ENCODE assay signal across 20 cellular contexts in the genomic region with DNA sequence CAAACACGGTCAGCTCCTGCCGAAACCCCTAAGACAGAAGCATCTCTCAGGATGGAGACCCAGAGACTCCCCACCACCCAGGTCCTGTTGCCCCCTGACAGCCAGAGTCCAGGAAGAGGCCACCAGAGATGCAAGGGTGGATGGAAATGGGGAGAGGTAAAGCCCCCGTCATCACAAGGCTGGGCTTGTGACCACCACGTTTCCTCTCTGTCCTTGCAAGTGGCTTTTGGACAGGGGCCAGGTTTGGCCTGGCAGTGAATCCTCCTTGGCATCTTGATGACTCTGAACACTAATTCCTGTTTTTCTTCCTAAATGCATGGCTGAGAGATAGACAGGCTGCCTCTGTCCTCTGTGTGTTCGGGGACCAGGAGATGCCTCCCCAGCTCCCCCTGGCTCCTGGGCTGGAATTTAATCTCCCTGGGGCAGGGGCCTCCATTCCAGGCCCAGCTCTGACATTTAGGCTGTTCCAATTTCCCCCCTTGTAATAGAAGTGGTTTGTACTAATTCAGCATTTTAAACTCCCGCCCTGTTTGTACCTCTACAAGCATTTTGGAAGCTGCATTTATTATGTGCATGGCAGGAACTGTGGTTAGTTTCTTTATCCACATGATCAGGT.
DNase-seq lines count a peak whose midpoint lies in the region; ATAC-seq, FAIRE-seq and TF ChIP-seq lines count a peak whose summit lies in the region.
"Had no signal": no experiment of that assay in that cellular context is flagged by ENCODE, and none has a peak within 500 bp of the region (broad histone marks: within the 10 kb centered on the region; RNA-seq: fewer than 3 reads in every experiment).

No MANE protein-coding gene starts in this region.

- 93% methylated on average over 6 of the region's 6 CpGs; no CpG with 5 or more reads in 1 of the 2 experiments for WGBS in H1 (ENCODE audit: extremely low coverage in 1 of 2, insufficient coverage in 1 of 2, insufficient read length in 1 of 2, insufficient replicate concordance in 2 of 2, low coverage in 1 of 2, low lambda C conversion rate in 2 of 2, missing lambda C conversion rate in 1 of 2), 2 experiments

- no peak overlapping the region for H4K91ac ChIP-seq in H1 (replicated peaks; ENCODE audit: insufficient read length, low read length)

- no peaks in the 10 kb centered on the region for H4K20me1 ChIP-seq in H1 (replicated peaks in 1 of 2; ENCODE audit: control insufficient read depth in 1 of 2, insufficient read depth in 2 of 2, low read length in 2 of 2)
- H4K20me1 ChIP-seq in neural progenitor cell (ENCODE audit: low read depth): no peaks in the 10 kb centered on the region

- TF ChIP-seq CTCF in HEK293 (tag by site-specific recombination; IDR thresholded peaks at IDR 0.05) (no peak), H1 (IDR thresholded peaks at IDR 0.05; ENCODE audit: control extremely low read depth in 1 of 3, insufficient read depth in 1 of 3, low read depth in 1 of 3, low read length in 3 of 3) (peak; percentile 32 to 45 (median 34)), neural progenitor cell (IDR thresholded peaks at IDR 0.05) (peak; percentile 12), vagina (IDR thresholded peaks at IDR 0.05) (no peak)

- no peak for FAIRE-seq in H1 (lab: Jason Lieb, UNC)
- FAIRE-seq: G401.6 had no signal

- no peaks in the 10 kb centered on the region for H3K23me2 ChIP-seq in H1 (ENCODE audit: low read depth, low read length)

- no peak overlapping the region for H2BK12ac ChIP-seq in H1 (ENCODE audit: low read depth, low read length)

- no peak overlapping the region for H4K8ac ChIP-seq in H1 (ENCODE audit: extremely low read depth, insufficient read depth, low read length)

- no peak overlapping the region for H4K5ac ChIP-seq in H1 (ENCODE audit: insufficient read length, low read depth, low read length)

- H3K56ac ChIP-seq in H1 (replicated peaks; ENCODE audit: insufficient read length, low read depth, low read length): no peak overlapping the region

- no peak overlapping the region for H3K27ac Mint-ChIP-seq in neural progenitor cell
- H3K27ac Mint-ChIP-seq in activated T-cell treated with anti-CD3 and anti-CD28 coated beads, Interleukin-2, amount 50 U/mL, for 72 hours: no peak overlapping the region

- POLR2A ChIA-PET in HEK293 (lab: Yijun Ruan, JAX): no interaction called here
- POLR2A ChIA-PET in H1 (lab: Charles Lee; ENCODE audit: partially characterized antibody): no interaction called here

- intact Hi-C loops in vagina (cut with DNase I): no loop called here

- H3K9me3 Mint-ChIP-seq in neural progenitor cell: no peaks in the 10 kb centered on the region
- H3K9me3 Mint-ChIP-seq in activated T-cell treated with anti-CD3 and anti-CD28 coated beads, Interleukin-2, amount 50 U/mL, for 72 hours: no peaks in the 10 kb centered on the region

- peak; percentile 21 to 45; a peak in 2 of 4 replicates for TF ChIP-seq RAD21 in H1 (IDR thresholded peaks at IDR 0.05 in 1 of 2, conservative IDR thresholded peaks at IDR 0.05 in 1 of 2; ENCODE audit: low read depth in 2 of 2, low read length in 2 of 2)

- no peaks in the 10 kb centered on the region for H3F3A ChIP-seq in neural progenitor cell (ENCODE audit: low read depth)

- no peak overlapping the region for H2AK5ac ChIP-seq in H1 (ENCODE audit: low read depth, low read length)

- no peak for TF ChIP-seq EP300 in H1 (IDR thresholded peaks at IDR 0.05; ENCODE audit: borderline replicate concordance in 1 of 2, low read depth in 2 of 2, low read length in 2 of 2)

- no peak overlapping the region for H2BK20ac ChIP-seq in H1 (ENCODE audit: low read length)

- H3K9ac ChIP-seq in H1 (replicated peaks in 1 of 4; ENCODE audit: extremely low read depth in 1 of 4, low read depth in 3 of 4, low read length in 3 of 4) (no peak overlapping the region), neural progenitor cell (no peak overlapping the region)
- H3K9ac ChIP-seq: KMS-11 had no signal

- H3K4me3 ChIP-seq in HEK293 (ENCODE audit: low read depth, low read length) (no peak overlapping the region), H1 (ENCODE audit: extremely low read depth in 1 of 4, insufficient read depth in 2 of 4, low read depth in 3 of 4, low read length in 4 of 4) (no peak overlapping the region), neural progenitor cell (no peak overlapping the region), vagina (no peak overlapping the region)

- H3K14ac ChIP-seq in H1 (ENCODE audit: insufficient read length): no peak overlapping the region

- no peaks in the 10 kb centered on the region for H3K79me2 ChIP-seq in H1 (ENCODE audit: control insufficient read depth in 1 of 2, insufficient read depth in 2 of 2, low read length in 2 of 2)
- no peaks in the 10 kb centered on the region for H3K79me2 ChIP-seq in neural progenitor cell (ENCODE audit: low read depth)

- H2BK120ac ChIP-seq in H1 (replicated peaks; ENCODE audit: low read depth, low read length): no peak overlapping the region

- H3K27me3 ChIP-seq in H1 (replicated peaks in 1 of 4; ENCODE audit: control insufficient read depth in 3 of 4, extremely low read depth in 1 of 4, insufficient read depth in 3 of 4, low read length in 3 of 4) (no peaks in the 10 kb centered on the region; a peak in 1 of 7 replicates), neural progenitor cell (no peaks in the 10 kb centered on the region), vagina (no peaks in the 10 kb centered on the region)

- TF ChIP-seq POLR2A in H1 (IDR thresholded peaks at IDR 0.05; ENCODE audit: control extremely low read depth in 1 of 2, low read depth in 2 of 2, low read length in 2 of 2): no peak
- TF ChIP-seq POLR2A in vagina (IDR thresholded peaks at IDR 0.05): no peak

- no peak overlapping the region for H2BK15ac ChIP-seq in H1 (ENCODE audit: low read length)

- CTCF ChIA-PET in HEK293 (lab: Yijun Ruan, JAX): interaction anchor here (0.6 kb wide), 1 partner anchor 1528 kb away, joined by 3 read pairs; no protein-coding TSS in a partner anchor
- CTCF ChIA-PET in H1 (lab: Charles Lee; ENCODE audit: partially characterized antibody): interaction anchor here (0.7 to 1.0 kb wide), 6 partner anchors 9 to 272 kb away, joined by 3 read pairs; no protein-coding TSS in a partner anchor

- no peak for ATAC-seq in HG03378 (IDR thresholded peaks at IDR 0.05; ENCODE audit: unreplicated experiment)
- ATAC-seq in activated T-cell treated with anti-CD3 and anti-CD28 coated beads, Interleukin-2, amount 50 U/mL, for 72 hours (replicated peaks in 1 of 2): no peak
- ATAC-seq: HCT116 had no signal

- no peaks in the 10 kb centered on the region for H3K36me3 Mint-ChIP-seq in neural progenitor cell
- H3K36me3 Mint-ChIP-seq in activated T-cell treated with anti-CD3 and anti-CD28 coated beads, Interleukin-2, amount 50 U/mL, for 72 hours (ENCODE audit: insufficient read depth in 2 of 2): no peaks in the 10 kb centered on the region

- H2BK5ac ChIP-seq in H1 (ENCODE audit: low read depth, low read length): no peak overlapping the region

- H3K18ac ChIP-seq in H1 (ENCODE audit: extremely low read depth, low read length): no peak overlapping the region

- H3K4me1 ChIP-seq in HEK293 (ENCODE audit: control insufficient read depth, insufficient read depth, low read length) (no peaks in the 10 kb centered on the region), H1 (replicated peaks in 1 of 4; ENCODE audit: control insufficient read depth in 3 of 4, insufficient read depth in 4 of 4, low read length in 3 of 4) (peaks cover 0 to 2% (median 0%) of the 10 kb centered on the region in 4 experiments; a peak in 1 of 7 replicates), neural progenitor cell (no peaks in the 10 kb centered on the region), vagina (no peaks in the 10 kb centered on the region)

- H3K9me3 ChIP-seq in HEK293 (ENCODE audit: control insufficient read depth, insufficient read depth, low read depth, low read length): no peaks in the 10 kb centered on the region
- no peaks in the 10 kb centered on the region for H3K9me3 ChIP-seq in H1 (ENCODE audit: insufficient read depth in 2 of 2, low read depth in 1 of 2, low read length in 1 of 2)
- H3K9me3 ChIP-seq in neural progenitor cell (ENCODE audit: low read depth): no peaks in the 10 kb centered on the region
- no peaks in the 10 kb centered on the region for H3K9me3 ChIP-seq in vagina

- H3K23ac ChIP-seq in H1 (ENCODE audit: insufficient read length): no peak overlapping the region

- no peaks in the 10 kb centered on the region for H3K4me1 Mint-ChIP-seq in neural progenitor cell
- no peaks in the 10 kb centered on the region for H3K4me1 Mint-ChIP-seq in activated T-cell treated with anti-CD3 and anti-CD28 coated beads, Interleukin-2, amount 50 U/mL, for 72 hours (ENCODE audit: low read depth)

- H3K27ac ChIP-seq in HEK293 (ENCODE audit: extremely low read depth, low read depth, low read length): no peak overlapping the region
- no peak overlapping the region for H3K27ac ChIP-seq in H1 (ENCODE audit: low read depth, low read length)
- H3K27ac ChIP-seq in neural progenitor cell: no peak overlapping the region
- no peak overlapping the region for H3K27ac ChIP-seq in vagina
- H3K27ac ChIP-seq: KMS-11 had no signal

- no peak overlapping the region for H3K4me3 Mint-ChIP-seq in neural progenitor cell
- no peak overlapping the region for H3K4me3 Mint-ChIP-seq in activated T-cell treated with anti-CD3 and anti-CD28 coated beads, Interleukin-2, amount 50 U/mL, for 72 hours

- H3K36me3 ChIP-seq in HEK293 (ENCODE audit: control insufficient read depth in 2 of 2, insufficient read depth in 1 of 2, low read length in 2 of 2) (no peaks in the 10 kb centered on the region), H1 (ENCODE audit: control insufficient read depth in 2 of 4, insufficient read depth in 4 of 4, low read length in 3 of 4) (no peaks in the 10 kb centered on the region), neural progenitor cell (no peaks in the 10 kb centered on the region), vagina (no peaks in the 10 kb centered on the region)

- no peaks in the 10 kb centered on the region for H3K79me1 ChIP-seq in H1 (ENCODE audit: low read depth, low read length)

- peaks cover 5% of the 10 kb centered on the region for H3K27me3 Mint-ChIP-seq in neural progenitor cell (ENCODE audit: insufficient read depth, low read depth)
- H3K27me3 Mint-ChIP-seq in activated T-cell treated with anti-CD3 and anti-CD28 coated beads, Interleukin-2, amount 50 U/mL, for 72 hours (ENCODE audit: low read depth): no peaks in the 10 kb centered on the region

- H3K4ac ChIP-seq in H1 (replicated peaks; ENCODE audit: insufficient read length, low read depth, low read length): no peak overlapping the region

- DNase-seq in G401 (ENCODE audit: low spot score) (peak; percentile 3), H1 (ENCODE audit: low read depth in 1 of 2, low spot score in 2 of 2) (no peak), neural progenitor cell (ENCODE audit: low spot score) (no peak), vagina (ENCODE audit: extremely low spot score in 2 of 2) (no peak), NCI-H187 (lab: John Stamatoyannopoulos, UW) (no peak)
- no peak for DNase-seq in activated T-cell treated with anti-CD3 and anti-CD28 coated beads, Interleukin-2, amount 50 U/mL, for 72 hours
- DNase-seq: AML-193, COR-L47, DMS 273 treated with DMSO at 0.1 percent for 48 hours, DND-41, NCI-H1417 treated with DMSO at 0.1 percent for 48 hours, NCI-H1930, OCI-M1, SHP77, T-helper 1 cell had no signal

- no peak overlapping the region for H3K4me2 ChIP-seq in H1 (ENCODE audit: insufficient read depth in 1 of 2, low read depth in 2 of 2, low read length in 2 of 2)
- no peak overlapping the region for H3K4me2 ChIP-seq in neural progenitor cell
- H3K4me2 ChIP-seq: KMS-11 had no signal

- in situ Hi-C loops in G401 (cut with HindIII; ENCODE audit: low sequenced_read_pairs): no loop called here

- H2AFZ ChIP-seq in H1 (ENCODE audit: low read length) (peak overlapping the region; percentile 11; the same call in 1 of the 2 replicates), neural progenitor cell (replicated peaks) (no peak overlapping the region)

Comparison
In these comparisons a context has a peak if more than half of its experiments do, and no peak if none do; other contexts are left out.
1. CTCF ChIP-seq: peak in H1 (3 of 3) and neural progenitor cell (single experiment); none in HEK293 (single experiment) and vagina (0 of 3).